ENCODE assay signal across 15 cellular contexts in genomic region chr18:69878534-69878933, GRCh38.
"Had no signal": no experiment of that assay in that cellular context is flagged by ENCODE, and none has a peak within 500 bp of the region (broad histone marks: within the 10 kb centered on the region; RNA-seq: fewer than 3 reads in every experiment).

No MANE protein-coding gene starts in this region.

- H3K9me3 ChIP-seq: adrenal gland, gastrocnemius medialis, heart right ventricle, left ventricle myocardium inferior, neutrophil, tibial artery had no signal

- DNase-seq: activated CD4-positive, alpha-beta T cell treated with anti-CD3 and anti-CD28 coated beads for 48 hours; activated naive CD4-positive, alpha-beta T cell treated with anti-CD3 and anti-CD28 coated beads for 36 hours; adrenal gland; gastrocnemius medialis; heart right ventricle; kidney; left ventricle myocardium inferior; stimulated activated CD4-positive, alpha-beta T cell treated with anti-CD3 and anti-CD28 coated beads, Interleukin-1b, Interleukin-23, amount 100 ng/mL, for 48 hours; tibial artery had no signal

- FAIRE-seq: kidney, urothelium cell line had no signal

- H3K27me3 ChIP-seq: adrenal gland, gastrocnemius medialis, heart right ventricle, neutrophil, tibial artery had no signal

- H3K4me1 ChIP-seq: adrenal gland, gastrocnemius medialis, tibial artery had no signal

- H3K4me3 Mint-ChIP-seq: activated naive CD4-positive, alpha-beta T cell treated with anti-CD3 and anti-CD28 coated beads for 36 hours; stimulated activated memory B cell treated with anti-CD40 and anti-IgM and Interleukin-4, amounts not matched to agents 10 μg/mL and 1 μg/mL and 100 μg/mL, for 72 hours; T-helper 1 cell treated with Interleukin-12 subunit alpha and Interleukin-12 subunit beta and Interleukin-4 antibody, amounts not matched to agents 30 μg/mL and 1 μg/mL, for 36 hours had no signal

- H3K79me2 ChIP-seq: parathyroid adenoma had no signal

- H3K27ac ChIP-seq: adrenal gland, gastrocnemius medialis, heart right ventricle, left ventricle myocardium inferior, neutrophil, parathyroid adenoma, tibial artery had no signal

- H3K9me3 Mint-ChIP-seq: T-helper 1 cell treated with Interleukin-12 subunit alpha and Interleukin-12 subunit beta and Interleukin-4 antibody, amounts not matched to agents 30 μg/mL and 1 μg/mL, for 36 hours had no signal

- H3K9ac ChIP-seq: parathyroid adenoma had no signal

- H3K27ac Mint-ChIP-seq: activated naive CD4-positive, alpha-beta T cell treated with anti-CD3 and anti-CD28 coated beads for 36 hours; activated T-helper 2 cell treated with anti-CD3 and anti-CD28 coated beads, Interferon-gamma antibody, Interleukin-2, Interleukin-4, amounts not matched to agents 10 μg/mL and 5 μg/mL and 100 μg/mL, durations not matched to agents 14 hours and 24 hours and 36 hours; stimulated activated memory B cell treated with anti-CD40 and anti-IgM and Interleukin-4, amounts not matched to agents 10 μg/mL and 1 μg/mL and 100 μg/mL, for 72 hours; T-helper 1 cell treated with Interleukin-12 subunit alpha and Interleukin-12 subunit beta and Interleukin-4 antibody, amounts not matched to agents 30 μg/mL and 1 μg/mL, for 36 hours had no signal

- H3K36me3 ChIP-seq: adrenal gland, gastrocnemius medialis, heart right ventricle, left ventricle myocardium inferior, neutrophil, tibial artery had no signal

- H3K4me3 ChIP-seq: adrenal gland, gastrocnemius medialis, heart right ventricle, left ventricle myocardium inferior, tibial artery had no signal

- H2AFZ ChIP-seq: parathyroid adenoma had no signal
